Comparison of ENCODE assay signal across 8 cellular contexts in genomic region chr16:13873835-13874438, GRCh38. TPM values are rescaled to one million over a fixed set of nuclear protein-coding genes. Genes with fewer than 3 reads are reported as not detected.
DNase-seq lines count a peak whose midpoint lies in the region; ATAC-seq, FAIRE-seq and TF ChIP-seq lines count a peak whose summit lies in the region.

No MANE protein-coding gene starts in this region.

- H2AFZ ChIP-seq in OCI-LY7 (ENCODE audit: low read length) = no peak overlapping the region

- H3K27me3 Mint-ChIP-seq in activated naive CD8-positive, alpha-beta T cell treated with anti-CD3 and anti-CD28 coated beads, Interleukin-2, amount 50 U/mL, for 24 hours = peaks cover 28% of the 10 kb centered on the region

- TF ChIP-seq RAD21 in A549 (conservative IDR thresholded peaks at IDR 0.05 in 1 of 2, IDR thresholded peaks at IDR 0.05 in 1 of 2) = peak; percentile 57 to 74

- H3K27ac ChIP-seq in A549 (no peak overlapping the region), OCI-LY7 (ENCODE audit: low read depth, low read length, poor library complexity, severe bottlenecking) (no peak overlapping the region)

- no peak overlapping the region for H3K4me3 ChIP-seq in A549
- H3K4me3 ChIP-seq in OCI-LY7 (ENCODE audit: low read depth, low read length, poor library complexity, severe bottlenecking) = no peak overlapping the region

- H4K20me1 ChIP-seq in OCI-LY7 (ENCODE audit: insufficient read depth, low read length) = no peaks in the 10 kb centered on the region

- no peaks in the 10 kb centered on the region for H3K9me2 ChIP-seq in OCI-LY7 (ENCODE audit: insufficient read depth, low read length)

- ATAC-seq in A549 = peak; percentile 51 to 78; a peak in 4 of 6 replicates
- ATAC-seq in GM19351 (IDR thresholded peaks at IDR 0.05; ENCODE audit: unreplicated experiment) = no peak
- ATAC-seq in HG03378 (IDR thresholded peaks at IDR 0.05; ENCODE audit: unreplicated experiment) = no peak
- ATAC-seq in GM19035 (IDR thresholded peaks at IDR 0.05; ENCODE audit: unreplicated experiment) = no peak
- no peak for ATAC-seq in activated naive CD8-positive, alpha-beta T cell treated with anti-CD3 and anti-CD28 coated beads, Interleukin-2, amount 50 U/mL, for 24 hours

- TF ChIP-seq EP300 in A549 (IDR thresholded peaks at IDR 0.05) = no peak

- H3K36me3 ChIP-seq in OCI-LY7 (ENCODE audit: insufficient read depth, low read length) = no peaks in the 10 kb centered on the region

- TF ChIP-seq CTCF in A549 (IDR thresholded peaks at IDR 0.05) = peak; percentile 54
- TF ChIP-seq CTCF in GM20000 (IDR thresholded peaks at IDR 0.05; ENCODE audit: extremely low read depth, missing control alignments) = peak; percentile 18
- peak; percentile 76 for TF ChIP-seq CTCF in OCI-LY7 (conservative IDR thresholded peaks at IDR 0.05; ENCODE audit: low read length)

- BruUV-seq in OCI-LY7 (replicated peaks; lab: Mats Ljungman, UMichigan) = no TSS peak

- no peak overlapping the region for H3K27ac Mint-ChIP-seq in activated naive CD8-positive, alpha-beta T cell treated with anti-CD3 and anti-CD28 coated beads, Interleukin-2, amount 50 U/mL, for 24 hours

- H3K4me1 ChIP-seq in A549 (no peaks in the 10 kb centered on the region), OCI-LY7 (ENCODE audit: insufficient read depth, low read length, poor library complexity, severe bottlenecking) (no peaks in the 10 kb centered on the region)

- H3K4me3 Mint-ChIP-seq in activated naive CD8-positive, alpha-beta T cell treated with anti-CD3 and anti-CD28 coated beads, Interleukin-2, amount 50 U/mL, for 24 hours = no peak overlapping the region

- no peaks in the 10 kb centered on the region for H3K36me3 Mint-ChIP-seq in activated naive CD8-positive, alpha-beta T cell treated with anti-CD3 and anti-CD28 coated beads, Interleukin-2, amount 50 U/mL, for 24 hours (ENCODE audit: low read depth)

- H3K9me3 Mint-ChIP-seq in activated naive CD8-positive, alpha-beta T cell treated with anti-CD3 and anti-CD28 coated beads, Interleukin-2, amount 50 U/mL, for 24 hours = no peaks in the 10 kb centered on the region

- intact Hi-C loops in OCI-LY7 (cut with micrococcal nuclease; ENCODE audit: unreplicated experiment) = no loop called here

- no peak for TF ChIP-seq POLR2A in A549 (IDR thresholded peaks at IDR 0.05; ENCODE audit: low read length)

- no peaks in the 10 kb centered on the region for H3K79me2 ChIP-seq in OCI-LY7 (ENCODE audit: insufficient read depth, low read depth, low read length)

- H3K4me2 ChIP-seq in A549 = no peak overlapping the region
- no peak overlapping the region for H3K4me2 ChIP-seq in OCI-LY7 (ENCODE audit: low read length)

- no peaks in the 10 kb centered on the region for H3K9me3 ChIP-seq in A549
- H3K9me3 ChIP-seq in OCI-LY7 (ENCODE audit: low read length) = no peaks in the 10 kb centered on the region

- POLR2A ChIA-PET in A549 (lab: Yijun Ruan, JAX) = no interaction called here
- POLR2A ChIA-PET in OCI-LY7 (lab: Charles Lee) = no interaction called here

- DNase-seq in A549 (ENCODE audit: low read depth in 1 of 2, low spot score in 1 of 2) (peak; percentile 28 to 29), GM20000 (ENCODE audit: low spot score) (no peak), OCI-LY7 (ENCODE audit: low spot score) (peak; percentile 23), glomerular visceral epithelial cell (ENCODE audit: extremely low spot score) (peak; percentile 24)
- DNase-seq in activated naive CD8-positive, alpha-beta T cell treated with anti-CD3 and anti-CD28 coated beads, Interleukin-2, amount 50 U/mL, for 24 hours = no peak

- 5% methylated on average over 5 of the region's 5 CpGs for WGBS in A549 (ENCODE audit: missing lambda C conversion rate)

- H3K4me1 Mint-ChIP-seq in activated naive CD8-positive, alpha-beta T cell treated with anti-CD3 and anti-CD28 coated beads, Interleukin-2, amount 50 U/mL, for 24 hours = no peaks in the 10 kb centered on the region

- FAIRE-seq in A549 (lab: Jason Lieb, UNC) = no peak

- CTCF ChIA-PET in A549 (lab: Yijun Ruan, JAX) (interaction anchor here (0.6 to 2.2 kb wide), 13 partner anchors 9 to 973 kb away, joined by 3 to 7 read pairs (median 3); partner anchors contain the start of gene SHISA9), OCI-LY7 (lab: Charles Lee; ENCODE audit: unreplicated experiment) (no interaction called here)

TF ChIP-seq in A549, 52 proteins besides CTCF, POLR2A, EP300 and RAD21:
- TF ChIP-seq SMC3 (IDR thresholded peaks at IDR 0.05) (peak; percentile 37; the same call in 1 of the 3 replicates), ESRRA (IDR thresholded peaks at IDR 0.05; ENCODE audit: borderline replicate concordance, low read length) (no peak)

RNA-seq across cellular contexts. Expression of gene ERCC4, which starts 46.0 kb away (rescaled TPM):
- polyA plus RNA-seq in A549 (2011; rRNA removed) (15.1 and 20.8 TPM in 2 replicates), A549 (2017; fragmentation: RNase III; extraction: RNeasy Plus Mini Kit Qiagen cat#74134 plus additional on column Dnase treatment) (5.6 to 5.9 TPM (median 5.9 TPM) in 3 replicates)
- 2.4 TPM in 2 replicates for polyA plus RNA-seq in A549 (2012; cell fraction: cytosol; rRNA removed)
- 2.5 and 4.4 TPM in 2 replicates for polyA plus RNA-seq in A549 (2012; cell fraction: nucleus; rRNA removed)
- polyA minus RNA-seq in A549 (2011; rRNA and poly(A)+ RNA removed) = 13.9 and 21.4 TPM in 2 replicates
- total RNA-seq in OCI-LY7 (2014; rRNA removed; shearing (Covaris generic)) = 7.3 TPM in 2 replicates
- total RNA-seq in OCI-LY7 (2022) = 20.8 and 21.6 TPM in 2 replicates

Comparison
In these comparisons a context has a peak if more than half of its experiments do, and no peak if none do; other contexts are left out.
1. ATAC-seq: peak in A549 (2 of 2); none in GM19351 (single experiment), HG03378 (single experiment), GM19035 (single experiment) and activated naive CD8-positive, alpha-beta T cell treated with anti-CD3 and anti-CD28 coated beads, Interleukin-2, amount 50 U/mL, for 24 hours (single experiment).
2. DNase-seq: peak in A549 (2 of 2), OCI-LY7 (single experiment) and glomerular visceral epithelial cell (single experiment); none in GM20000 (single experiment) and activated naive CD8-positive, alpha-beta T cell treated with anti-CD3 and anti-CD28 coated beads, Interleukin-2, amount 50 U/mL, for 24 hours (single experiment).
3. CTCF ChIP-seq: peak in every context shown above with its lines; median percentile 76 in OCI-LY7; 54 in A549; 18 in GM20000.